Comparison of ENCODE assay signal across 19 cellular contexts in genomic region chr3:106210923-106211322, GRCh38.
DNase-seq lines count a peak whose midpoint lies in the region; ATAC-seq, FAIRE-seq and TF ChIP-seq lines count a peak whose summit lies in the region.
"Had no signal": no experiment of that assay in that cellular context is flagged by ENCODE, and none has a peak within 500 bp of the region (broad histone marks: within the 10 kb centered on the region; RNA-seq: fewer than 3 reads in every experiment).

No MANE protein-coding gene starts in this region.

- peak overlapping the region; percentile 88 for H3K27ac Mint-ChIP-seq in activated T-cell treated with anti-CD3 and anti-CD28 coated beads, Interleukin-2, amount 50 U/mL, for 72 hours
- peak overlapping the region; percentile 14 for H3K27ac Mint-ChIP-seq in activated CD8-positive, alpha-beta T cell treated with anti-CD3 and anti-CD28 coated beads, Interleukin-2, amount 10 ng/mL, durations not matched to agents 7 days and 5 days

- H3K4me3 ChIP-seq in fibroblast of villous mesenchyme (ENCODE audit: low read depth, low read length): no peak overlapping the region
- H3K4me3 ChIP-seq: BLaER1 treated with 17β-estradiol and CSF1 and Interleukin-3, amounts not matched to agents 10 nM and 100 nM; K562 had no signal

- CTCF ChIA-PET in activated CD8-positive, alpha-beta T cell treated with anti-CD3 and anti-CD28 coated beads, Interleukin-2, amount 10 ng/mL, durations not matched to agents 7 days and 5 days (lab: Charles Lee): no interaction called here

- POLR2A ChIA-PET in activated CD8-positive, alpha-beta T cell treated with anti-CD3 and anti-CD28 coated beads, Interleukin-2, amount 10 ng/mL, durations not matched to agents 7 days and 5 days (lab: Charles Lee): no interaction called here

- H3K4me1 Mint-ChIP-seq in activated T-cell treated with anti-CD3 and anti-CD28 coated beads, Interleukin-2, amount 50 U/mL, for 72 hours (ENCODE audit: low read depth): peaks cover 81% of the 10 kb centered on the region
- H3K4me1 Mint-ChIP-seq in activated T-cell treated with anti-CD3 and anti-CD28 coated beads, Interleukin-2, amount 50 U/mL, for 4 hours (ENCODE audit: low read depth): peaks cover 52% of the 10 kb centered on the region
- H3K4me1 Mint-ChIP-seq in activated CD8-positive, alpha-beta T cell treated with anti-CD3 and anti-CD28 coated beads, Interleukin-2, amount 10 ng/mL, durations not matched to agents 7 days and 5 days (ENCODE audit: low read depth): peaks cover 66% of the 10 kb centered on the region

- peak; percentile 21 for FAIRE-seq in GM19239 (lab: Jason Lieb, UNC)
- FAIRE-seq: H54 had no signal

- peaks cover 2 to 3% of the 10 kb centered on the region in 2 donors for H3K9me3 Mint-ChIP-seq in activated T-cell treated with anti-CD3 and anti-CD28 coated beads, Interleukin-2, amount 50 U/mL, for 72 hours
- H3K9me3 Mint-ChIP-seq in activated T-cell treated with anti-CD3 and anti-CD28 coated beads, Interleukin-2, amount 50 U/mL, for 4 hours: peaks cover 9% of the 10 kb centered on the region
- H3K9me3 Mint-ChIP-seq in activated CD8-positive, alpha-beta T cell treated with anti-CD3 and anti-CD28 coated beads, Interleukin-2, amount 10 ng/mL, durations not matched to agents 7 days and 5 days (ENCODE audit: insufficient read depth): peaks cover 6% of the 10 kb centered on the region

- H3K27me3 Mint-ChIP-seq in activated T-cell treated with anti-CD3 and anti-CD28 coated beads, Interleukin-2, amount 50 U/mL, for 72 hours (ENCODE audit: low read depth): no peaks in the 10 kb centered on the region
- H3K27me3 Mint-ChIP-seq in activated T-cell treated with anti-CD3 and anti-CD28 coated beads, Interleukin-2, amount 50 U/mL, for 4 hours (ENCODE audit: low read depth): no peaks in the 10 kb centered on the region
- H3K27me3 Mint-ChIP-seq in activated CD8-positive, alpha-beta T cell treated with anti-CD3 and anti-CD28 coated beads, Interleukin-2, amount 10 ng/mL, durations not matched to agents 7 days and 5 days (ENCODE audit: low read depth): no peaks in the 10 kb centered on the region

- peak overlapping the region; percentile 54 to 67 for H3K4me3 Mint-ChIP-seq in activated T-cell treated with anti-CD3 and anti-CD28 coated beads, Interleukin-2, amount 50 U/mL, for 72 hours
- no peak overlapping the region for H3K4me3 Mint-ChIP-seq in activated T-cell treated with anti-CD3 and anti-CD28 coated beads, Interleukin-2, amount 50 U/mL, for 4 hours
- H3K4me3 Mint-ChIP-seq in activated CD8-positive, alpha-beta T cell treated with anti-CD3 and anti-CD28 coated beads, Interleukin-2, amount 10 ng/mL, durations not matched to agents 7 days and 5 days: no peak overlapping the region

- TF ChIP-seq CTCF in fibroblast of villous mesenchyme (IDR thresholded peaks at IDR 0.05; ENCODE audit: insufficient read depth, low read depth, low read length): no peak

- ATAC-seq in activated T-cell treated with anti-CD3 and anti-CD28 coated beads, Interleukin-2, amount 50 U/mL, for 72 hours (replicated peaks in 1 of 2): no peak
- no peak for ATAC-seq in activated T-cell treated with anti-CD3 and anti-CD28 coated beads, Interleukin-2, amount 50 U/mL, for 4 hours
- ATAC-seq in activated CD8-positive, alpha-beta T cell treated with anti-CD3 and anti-CD28 coated beads, Interleukin-2, amount 10 ng/mL, durations not matched to agents 7 days and 5 days: no peak
- no peak for ATAC-seq in GM18511 (IDR thresholded peaks at IDR 0.05; ENCODE audit: unreplicated experiment)
- ATAC-seq: K562, PC-3 had no signal

- no peak for DNase-seq in activated T-cell treated with anti-CD3 and anti-CD28 coated beads, Interleukin-2, amount 50 U/mL, for 72 hours
- no peak for DNase-seq in activated T-cell treated with anti-CD3 and anti-CD28 coated beads, Interleukin-2, amount 50 U/mL, for 4 hours
- DNase-seq in GM19239 (ENCODE audit: insufficient read length, low spot score) (no peak), fibroblast of villous mesenchyme (ENCODE audit: low read depth) (peak; percentile 6), hypothalamus (lab: John Stamatoyannopoulos, UW) (no peak), putamen (ENCODE audit: low spot score) (no peak)
- no peak for DNase-seq in activated CD8-positive, alpha-beta T cell treated with anti-CD3 and anti-CD28 coated beads, Interleukin-2, amount 10 ng/mL, durations not matched to agents 7 days and 5 days
- DNase-seq: DMS79, MV-4-11, NCI-H1694 treated with DMSO at 0.1 percent for 48 hours, NCI-H2227 treated with DMSO at 0.1 percent for 48 hours, NCI-H524 treated with DMSO at 0.1 percent for 48 hours, PC-3, RPMI8226, SHP77 treated with DMSO at 0.1 percent for 48 hours had no signal

- H3K36me3 Mint-ChIP-seq in activated T-cell treated with anti-CD3 and anti-CD28 coated beads, Interleukin-2, amount 50 U/mL, for 72 hours (ENCODE audit: insufficient read depth in 2 of 2): peaks cover 6 to 12% of the 10 kb centered on the region in 2 donors
- H3K36me3 Mint-ChIP-seq in activated T-cell treated with anti-CD3 and anti-CD28 coated beads, Interleukin-2, amount 50 U/mL, for 4 hours (ENCODE audit: insufficient read depth): no peaks in the 10 kb centered on the region
- peaks cover 32% of the 10 kb centered on the region for H3K36me3 Mint-ChIP-seq in activated CD8-positive, alpha-beta T cell treated with anti-CD3 and anti-CD28 coated beads, Interleukin-2, amount 10 ng/mL, durations not matched to agents 7 days and 5 days (ENCODE audit: low read depth)

Comparison
In these comparisons a context has a peak if more than half of its experiments do, and no peak if none do; other contexts are left out.
1. H3K4me3 Mint-ChIP-seq: peak in activated T-cell treated with anti-CD3 and anti-CD28 coated beads, Interleukin-2, amount 50 U/mL, for 72 hours (2 of 2); none in activated T-cell treated with anti-CD3 and anti-CD28 coated beads, Interleukin-2, amount 50 U/mL, for 4 hours (single experiment) and activated CD8-positive, alpha-beta T cell treated with anti-CD3 and anti-CD28 coated beads, Interleukin-2, amount 10 ng/mL, durations not matched to agents 7 days and 5 days (single experiment).